ENCODE assay signal across 10 cellular contexts in genomic region chr19:29873801-29874575, GRCh38.
A peak's percentile ranks its signal among the peaks of the same experiment; 100 is the strongest.
DNase-seq lines count a peak whose midpoint lies in the region; ATAC-seq, FAIRE-seq and TF ChIP-seq lines count a peak whose summit lies in the region.
"Had no signal": no experiment of that assay in that cellular context is flagged by ENCODE, and none has a peak within 500 bp of the region (broad histone marks: within the 10 kb centered on the region; RNA-seq: fewer than 3 reads in every experiment).

No MANE protein-coding gene starts in this region.

- CTCF ChIA-PET in activated CD4-positive, alpha-beta memory T cell treated with anti-CD3 and anti-CD28 coated beads, Interleukin-2, amount 10 ng/mL, durations not matched to agents 7 days and 5 days (lab: Charles Lee): interaction anchor here (0.7 to 6.7 kb wide), 4 partner anchors 16 to 143 kb away, joined by 3 to 62 read pairs (median 28); no protein-coding TSS in a partner anchor
- CTCF ChIA-PET in activated CD4-positive, alpha-beta memory T cell treated with anti-CD3 and anti-CD28 coated beads for 36 hours (lab: Charles Lee): interaction anchor here (0.7 to 6.0 kb wide), 13 partner anchors 14 to 775 kb away, joined by 3 to 103 read pairs (median 5); no protein-coding TSS in a partner anchor
- CTCF ChIA-PET in H1 (lab: Charles Lee; ENCODE audit: partially characterized antibody): interaction anchor here (0.5 to 8.8 kb wide), 25 partner anchors 9 to 1617 kb away, joined by 3 to 134 read pairs (median 5); no protein-coding TSS in a partner anchor

- no peak overlapping the region for H3K18ac ChIP-seq in H1 (ENCODE audit: extremely low read depth, low read length)

- no peak overlapping the region for H2BK15ac ChIP-seq in H1 (ENCODE audit: low read length)

- 0 out of 2 replicates have a peak, but pooled peaks have one; percentile 7 for TF ChIP-seq CTCF in Loucy (conservative IDR thresholded peaks at IDR 0.05; ENCODE audit: low read length)
- no peak for TF ChIP-seq CTCF in H1 (IDR thresholded peaks at IDR 0.05; ENCODE audit: control extremely low read depth in 1 of 3, insufficient read depth in 1 of 3, low read depth in 1 of 3, low read length in 3 of 3)
- peak in 2 of 5 experiments; percentile 15 for TF ChIP-seq CTCF in gastrocnemius medialis (IDR thresholded peaks at IDR 0.05 in 4 of 5, conservative IDR thresholded peaks at IDR 0.05 in 1 of 5)

- no peak for DNase-seq in activated CD4-positive, alpha-beta memory T cell treated with anti-CD3 and anti-CD28 coated beads, Interleukin-2, amount 10 ng/mL, durations not matched to agents 7 days and 5 days
- DNase-seq in activated CD4-positive, alpha-beta memory T cell treated with anti-CD3 and anti-CD28 coated beads for 36 hours: no peak
- DNase-seq in H1 (ENCODE audit: low read depth in 1 of 2, low spot score in 2 of 2): no peak
- DNase-seq in gastrocnemius medialis: no peak
- no peak for DNase-seq in NCI-H748 (lab: John Stamatoyannopoulos, UW; ENCODE audit: unreplicated experiment)
- DNase-seq in NCI-H748 treated with DMSO at 0.1 percent for 48 hours (lab: John Stamatoyannopoulos, UW): no peak
- DNase-seq: NCI-H2081 treated with DMSO at 0.1 percent for 48 hours had no signal

- H3K9ac ChIP-seq in Loucy (ENCODE audit: low read depth, low read length, poor library complexity, severe bottlenecking): peak overlapping the region; percentile 63
- no peak overlapping the region for H3K9ac ChIP-seq in H1 (replicated peaks in 1 of 4; ENCODE audit: extremely low read depth in 1 of 4, low read depth in 3 of 4, low read length in 3 of 4)

- H4K5ac ChIP-seq in H1 (ENCODE audit: insufficient read length, low read depth, low read length): no peak overlapping the region

- POLR2A ChIA-PET in activated CD4-positive, alpha-beta memory T cell treated with anti-CD3 and anti-CD28 coated beads, Interleukin-2, amount 10 ng/mL, durations not matched to agents 7 days and 5 days (lab: Charles Lee): interaction anchor here (1.7 kb wide), 1 partner anchor 144 kb away, joined by 3 read pairs; no protein-coding TSS in a partner anchor
- POLR2A ChIA-PET in activated CD4-positive, alpha-beta memory T cell treated with anti-CD3 and anti-CD28 coated beads for 36 hours (lab: Charles Lee): no interaction called here
- POLR2A ChIA-PET in H1 (lab: Charles Lee; ENCODE audit: partially characterized antibody): interaction anchor here (1.3 kb wide), 1 partner anchor 144 kb away, joined by 3 read pairs; no protein-coding TSS in a partner anchor

- no peak for FAIRE-seq in H1 (lab: Jason Lieb, UNC)
- FAIRE-seq: colon had no signal

- peaks cover 9% of the 10 kb centered on the region; the same call in 1 of the 2 replicates for H3K23me2 ChIP-seq in H1 (ENCODE audit: low read depth, low read length)

- H3K4me1 Mint-ChIP-seq in activated CD4-positive, alpha-beta memory T cell treated with anti-CD3 and anti-CD28 coated beads, Interleukin-2, amount 10 ng/mL, durations not matched to agents 7 days and 5 days: peaks cover 18% of the 10 kb centered on the region
- H3K4me1 Mint-ChIP-seq in activated CD4-positive, alpha-beta memory T cell treated with anti-CD3 and anti-CD28 coated beads for 36 hours (ENCODE audit: low read depth): peaks cover 9% of the 10 kb centered on the region

- no peak overlapping the region for H2AK5ac ChIP-seq in H1 (ENCODE audit: low read depth, low read length)

- H3K4me3 ChIP-seq in Loucy (ENCODE audit: low read length, poor library complexity, severe bottlenecking) (peak overlapping the region; percentile 72), H1 (ENCODE audit: extremely low read depth in 1 of 4, insufficient read depth in 2 of 4, low read depth in 3 of 4, low read length in 4 of 4) (peak overlapping the region in 3 of 4 experiments; percentile 45 to 70 (median 52); a peak in 4 of 8 replicates), gastrocnemius medialis (peak overlapping the region; percentile 61 to 73 (median 64))

- TF ChIP-seq POLR2A in H1 (IDR thresholded peaks at IDR 0.05; ENCODE audit: control extremely low read depth in 1 of 2, low read depth in 2 of 2, low read length in 2 of 2): no peak
- TF ChIP-seq POLR2A in gastrocnemius medialis (IDR thresholded peaks at IDR 0.05): no peak

- no peaks in the 10 kb centered on the region for H3K9me2 ChIP-seq in Loucy (replicated peaks; ENCODE audit: low read depth, low read length)

- no peak overlapping the region for H3K27ac ChIP-seq in H1 (ENCODE audit: low read depth, low read length)
- peak overlapping the region; percentile 85 to 92 (median 88) for H3K27ac ChIP-seq in gastrocnemius medialis

- no peak overlapping the region for H2BK120ac ChIP-seq in H1 (replicated peaks; ENCODE audit: low read depth, low read length)

- no peak overlapping the region for H3K23ac ChIP-seq in H1 (ENCODE audit: insufficient read length)

- WGBS in H1 (ENCODE audit: extremely low coverage in 1 of 2, insufficient coverage in 1 of 2, insufficient read length in 1 of 2, insufficient replicate concordance in 2 of 2, low coverage in 1 of 2, low lambda C conversion rate in 2 of 2, missing lambda C conversion rate in 1 of 2), 2 experiments: 67% methylated on average over 21 of the region's 40 CpGs; no CpG with 5 or more reads in 1 of the 2 experiments

- H3F3A ChIP-seq in Loucy (ENCODE audit: low read depth): no peaks in the 10 kb centered on the region

- no peak overlapping the region for H3K4ac ChIP-seq in H1 (replicated peaks; ENCODE audit: insufficient read length, low read depth, low read length)

- no peaks in the 10 kb centered on the region for H3K9me3 Mint-ChIP-seq in activated CD4-positive, alpha-beta memory T cell treated with anti-CD3 and anti-CD28 coated beads, Interleukin-2, amount 10 ng/mL, durations not matched to agents 7 days and 5 days
- no peaks in the 10 kb centered on the region for H3K9me3 Mint-ChIP-seq in activated CD4-positive, alpha-beta memory T cell treated with anti-CD3 and anti-CD28 coated beads for 36 hours

- peak overlapping the region; percentile 17 for H3K4me3 Mint-ChIP-seq in activated CD4-positive, alpha-beta memory T cell treated with anti-CD3 and anti-CD28 coated beads, Interleukin-2, amount 10 ng/mL, durations not matched to agents 7 days and 5 days
- no peak overlapping the region for H3K4me3 Mint-ChIP-seq in activated CD4-positive, alpha-beta memory T cell treated with anti-CD3 and anti-CD28 coated beads for 36 hours

- no peak overlapping the region for H2BK12ac ChIP-seq in H1 (ENCODE audit: low read depth, low read length)

- no peak overlapping the region for H3K56ac ChIP-seq in H1 (replicated peaks; ENCODE audit: insufficient read length, low read depth, low read length)

- H3K79me2 ChIP-seq in Loucy (ENCODE audit: insufficient read depth, low read length): no peaks in the 10 kb centered on the region
- H3K79me2 ChIP-seq in H1 (ENCODE audit: control insufficient read depth in 1 of 2, insufficient read depth in 2 of 2, low read length in 2 of 2): no peaks in the 10 kb centered on the region

- H2BK20ac ChIP-seq in H1 (ENCODE audit: low read length): no peak overlapping the region

- peak overlapping the region; percentile 80; the same call in 1 of the 2 replicates for H4K8ac ChIP-seq in H1 (ENCODE audit: extremely low read depth, insufficient read depth, low read length)

- H2AFZ ChIP-seq in Loucy (ENCODE audit: low read length) (0 out of 2 replicates have a peak overlapping the region, but pooled peaks have one; percentile 87), H1 (ENCODE audit: low read length) (no peak overlapping the region)

- no peak overlapping the region for H3K27ac Mint-ChIP-seq in activated CD4-positive, alpha-beta memory T cell treated with anti-CD3 and anti-CD28 coated beads, Interleukin-2, amount 10 ng/mL, durations not matched to agents 7 days and 5 days
- no peak overlapping the region for H3K27ac Mint-ChIP-seq in activated CD4-positive, alpha-beta memory T cell treated with anti-CD3 and anti-CD28 coated beads for 36 hours

- H3K36me3 ChIP-seq in Loucy (ENCODE audit: insufficient read depth, low read length): no peaks in the 10 kb centered on the region
- no peaks in the 10 kb centered on the region for H3K36me3 ChIP-seq in H1 (ENCODE audit: control insufficient read depth in 2 of 4, insufficient read depth in 4 of 4, low read length in 3 of 4)
- no peaks in the 10 kb centered on the region for H3K36me3 ChIP-seq in gastrocnemius medialis

- no peak for TF ChIP-seq EP300 in H1 (IDR thresholded peaks at IDR 0.05; ENCODE audit: borderline replicate concordance in 1 of 2, low read depth in 2 of 2, low read length in 2 of 2)

- H3K9me3 ChIP-seq in Loucy (ENCODE audit: insufficient read depth, low read depth, low read length) (no peaks in the 10 kb centered on the region), H1 (ENCODE audit: insufficient read depth in 2 of 2, low read depth in 1 of 2, low read length in 1 of 2) (no peaks in the 10 kb centered on the region), gastrocnemius medialis (no peaks in the 10 kb centered on the region)

- H4K91ac ChIP-seq in H1 (replicated peaks; ENCODE audit: insufficient read length, low read length): no peak overlapping the region

- H4K20me1 ChIP-seq in Loucy (ENCODE audit: insufficient read depth, low read length, poor library complexity, severe bottlenecking): no peaks in the 10 kb centered on the region
- no peaks in the 10 kb centered on the region for H4K20me1 ChIP-seq in H1 (replicated peaks in 1 of 2; ENCODE audit: control insufficient read depth in 1 of 2, insufficient read depth in 2 of 2, low read length in 2 of 2)

- in situ Hi-C loops in gastrocnemius medialis (cut with MboI; ENCODE audit: low sequenced_read_pairs in 4 of 4): loop anchor here (5.0 to 25.0 kb wide), 3 partner anchors 102 to 112 kb away; no protein-coding TSS in a partner anchor

- peak overlapping the region; percentile 74 for H3K4me2 ChIP-seq in Loucy (ENCODE audit: low read depth, low read length, poor library complexity, severe bottlenecking)
- peak overlapping the region; percentile 40 to 87 for H3K4me2 ChIP-seq in H1 (ENCODE audit: insufficient read depth in 1 of 2, low read depth in 2 of 2, low read length in 2 of 2)

- H3K14ac ChIP-seq in H1 (ENCODE audit: insufficient read length): no peak overlapping the region

- no peak overlapping the region for H2BK5ac ChIP-seq in H1 (ENCODE audit: low read depth, low read length)

- TF ChIP-seq RAD21 in H1 (IDR thresholded peaks at IDR 0.05 in 1 of 2, conservative IDR thresholded peaks at IDR 0.05 in 1 of 2; ENCODE audit: low read depth in 2 of 2, low read length in 2 of 2): no peak

- ATAC-seq in gastrocnemius medialis: no peak
- ATAC-seq in HG02610 (IDR thresholded peaks at IDR 0.05; ENCODE audit: unreplicated experiment): no peak

- intact Hi-C loops in activated CD4-positive, alpha-beta memory T cell treated with anti-CD3 and anti-CD28 coated beads for 36 hours (cut with micrococcal nuclease): loop anchor here (1.0 to 10.0 kb wide), 3 partner anchors 114 to 781 kb away; no protein-coding TSS in a partner anchor
- intact Hi-C loops in gastrocnemius medialis (cut with DNase I; ENCODE audit: low total_unique reads): loop anchor here (1.0 to 10.0 kb wide), 5 partner anchors 29 to 269 kb away; partner anchors contain the start of genes POP4 and URI1

- H3K4me1 ChIP-seq in Loucy (ENCODE audit: insufficient read depth, low read length, poor library complexity, severe bottlenecking) (no peaks in the 10 kb centered on the region), H1 (replicated peaks in 1 of 4; ENCODE audit: control insufficient read depth in 3 of 4, insufficient read depth in 4 of 4, low read length in 3 of 4) (peaks cover 0 to 4% (median 1%) of the 10 kb centered on the region in 4 experiments; a peak in 4 of 7 replicates), gastrocnemius medialis (peaks cover 15 to 37% of the 10 kb centered on the region in 2 donors)

- H3K36me3 Mint-ChIP-seq in activated CD4-positive, alpha-beta memory T cell treated with anti-CD3 and anti-CD28 coated beads, Interleukin-2, amount 10 ng/mL, durations not matched to agents 7 days and 5 days (ENCODE audit: low read depth): no peaks in the 10 kb centered on the region
- no peaks in the 10 kb centered on the region for H3K36me3 Mint-ChIP-seq in activated CD4-positive, alpha-beta memory T cell treated with anti-CD3 and anti-CD28 coated beads for 36 hours

- no peaks in the 10 kb centered on the region for H3K27me3 ChIP-seq in Loucy (ENCODE audit: insufficient read depth, low read length, poor library complexity, severe bottlenecking)
- peaks cover 0 to 14% (median 10%) of the 10 kb centered on the region in 4 experiments; a peak in 6 of 7 replicates for H3K27me3 ChIP-seq in H1 (replicated peaks in 1 of 4; ENCODE audit: control insufficient read depth in 3 of 4, extremely low read depth in 1 of 4, insufficient read depth in 3 of 4, low read length in 3 of 4)
- no peaks in the 10 kb centered on the region for H3K27me3 ChIP-seq in gastrocnemius medialis

- peaks cover 31% of the 10 kb centered on the region for H3K27me3 Mint-ChIP-seq in activated CD4-positive, alpha-beta memory T cell treated with anti-CD3 and anti-CD28 coated beads, Interleukin-2, amount 10 ng/mL, durations not matched to agents 7 days and 5 days
- peaks cover 18% of the 10 kb centered on the region for H3K27me3 Mint-ChIP-seq in activated CD4-positive, alpha-beta memory T cell treated with anti-CD3 and anti-CD28 coated beads for 36 hours

- no peaks in the 10 kb centered on the region for H3K79me1 ChIP-seq in H1 (ENCODE audit: low read depth, low read length)
